21 cellular contexts compared by ENCODE assay signal in the genomic region with DNA sequence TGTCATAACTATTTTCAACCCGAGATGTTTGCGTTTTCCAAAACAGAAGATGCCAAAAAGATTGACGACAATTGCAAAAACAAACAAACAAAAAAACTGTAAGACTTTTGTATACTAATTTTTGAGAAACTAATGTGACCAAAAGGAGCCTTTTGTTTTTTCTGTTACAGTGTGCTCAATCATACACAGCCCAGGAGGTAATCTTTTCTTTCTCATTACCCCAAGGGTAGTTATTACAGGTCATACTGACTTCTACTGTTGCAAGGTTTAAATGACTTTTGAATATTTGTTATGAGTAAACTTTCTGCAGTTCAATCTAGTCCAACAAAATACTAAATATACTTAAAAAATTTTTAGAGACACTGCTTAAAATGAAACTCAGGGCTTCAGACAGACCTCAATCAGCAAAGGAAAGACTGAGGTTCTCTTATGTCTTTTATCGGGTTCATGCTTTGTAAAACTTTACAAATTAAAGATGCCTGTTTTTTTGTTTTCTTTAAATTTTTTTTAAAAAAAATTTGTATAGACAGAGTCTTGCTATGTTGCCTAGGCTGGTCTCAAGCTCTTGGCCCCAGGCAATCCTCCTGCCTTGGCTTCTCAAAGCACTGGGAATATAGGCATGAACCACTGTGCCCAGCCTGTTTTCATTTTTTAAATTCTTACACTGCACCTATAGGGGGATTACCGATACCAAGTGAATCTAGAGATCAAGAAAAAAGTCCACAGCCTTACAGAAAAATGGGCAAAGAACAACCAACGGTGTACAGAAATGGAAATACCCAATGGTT. TPM values are rescaled to one million over a fixed set of nuclear protein-coding genes. Genes with fewer than 3 reads are reported as not detected.
DNase-seq lines count a peak whose midpoint lies in the region; ATAC-seq, FAIRE-seq and TF ChIP-seq lines count a peak whose summit lies in the region.
"Had no signal": no experiment of that assay in that cellular context is flagged by ENCODE, and none has a peak within 500 bp of the region (broad histone marks: within the 10 kb centered on the region; RNA-seq: fewer than 3 reads in every experiment).

No MANE protein-coding gene starts in this region.

- no peak overlapping the region for H3K4me3 Mint-ChIP-seq in CD4-positive, alpha-beta T cell
- H3K4me3 Mint-ChIP-seq: nephron had no signal

- in situ Hi-C loops in gastrocnemius medialis (cut with MboI; ENCODE audit: low sequenced_read_pairs in 4 of 4) = no loop called here

- intact Hi-C loops in CD4-positive, alpha-beta T cell (cut with DNase I, micrococcal nuclease) = loop anchor here in 1 of 2 experiments (5.0 kb wide), 1 partner anchor 67 kb away; no protein-coding TSS in a partner anchor
- intact Hi-C loops in gastrocnemius medialis (cut with DNase I; ENCODE audit: low total_unique reads) = loop anchor here (5.0 kb wide), 1 partner anchor 47 kb away; the partner anchor contains the start of gene SPOP

- no peak overlapping the region for H3K4me3 ChIP-seq in gastrocnemius medialis
- H3K4me3 ChIP-seq: body of pancreas, K562, suprapubic skin had no signal

- no peak for TF ChIP-seq POLR2A in gastrocnemius medialis (IDR thresholded peaks at IDR 0.05)

- peak; percentile 9 for FAIRE-seq in GM18507 (lab: Jason Lieb, UNC)
- FAIRE-seq in endometrium (lab: Jason Lieb, UNC) = peak; percentile 93

- no peaks in the 10 kb centered on the region for H3K9me3 ChIP-seq in CD4-positive, alpha-beta T cell (ENCODE audit: control insufficient read depth, low read length)
- H3K9me3 ChIP-seq in gastrocnemius medialis = no peaks in the 10 kb centered on the region
- H3K9me3 ChIP-seq: body of pancreas, suprapubic skin had no signal

- no peaks in the 10 kb centered on the region for H3K27me3 Mint-ChIP-seq in CD4-positive, alpha-beta T cell

- DNase-seq in CD4-positive, alpha-beta T cell = no peak
- DNase-seq in GM18507 (ENCODE audit: extremely low spot score, insufficient read length, low read depth) = no peak
- no peak for DNase-seq in gastrocnemius medialis
- no peak for DNase-seq in NCI-H2171 treated with DMSO at 0.1 percent for 48 hours (lab: John Stamatoyannopoulos, UW)
- DNase-seq in NCI-H1930 (lab: John Stamatoyannopoulos, UW) = no peak
- DNase-seq: activated CD4-positive, alpha-beta T cell treated with anti-CD3 and anti-CD28 coated beads for 4 hours; activated naive CD4-positive, alpha-beta T cell treated with anti-CD3 and anti-CD28 coated beads, Interleukin-2, amount 50 U/mL, for 16 hours; body of pancreas; COR-L47; cortex of kidney; foreskin fibroblast; NCI-H1694 treated with DMSO at 0.1 percent for 48 hours; NCI-H446; posterior cingulate gyrus; RPMI8226; stimulated activated CD4-positive, alpha-beta T cell treated with anti-CD3 and anti-CD28 coated beads, Interleukin-4, amount 100 ng/mL, for 24 hours had no signal

- H3K36me3 ChIP-seq in gastrocnemius medialis = no peaks in the 10 kb centered on the region
- H3K36me3 ChIP-seq: suprapubic skin had no signal

- H3K27me3 ChIP-seq in CD4-positive, alpha-beta T cell (ENCODE audit: control insufficient read depth, insufficient read depth, low read length) = no peaks in the 10 kb centered on the region
- no peaks in the 10 kb centered on the region for H3K27me3 ChIP-seq in gastrocnemius medialis
- H3K27me3 ChIP-seq: body of pancreas, suprapubic skin had no signal

- POLR2A ChIA-PET in CD4-positive, alpha-beta T cell (lab: Charles Lee) = no interaction called here

- H3K27ac ChIP-seq in CD4-positive, alpha-beta T cell (ENCODE audit: low read depth, low read length) = no peak overlapping the region
- H3K27ac ChIP-seq in gastrocnemius medialis = peak overlapping the region; percentile 84 to 85 (median 84)
- H3K27ac ChIP-seq: suprapubic skin had no signal

- no peaks in the 10 kb centered on the region for H3K9me3 Mint-ChIP-seq in CD4-positive, alpha-beta T cell
- H3K9me3 Mint-ChIP-seq: nephron had no signal

- H3K4me1 ChIP-seq in gastrocnemius medialis = peaks cover 86 to 88% of the 10 kb centered on the region in 2 donors

- peak overlapping the region; percentile 19 for H3K27ac Mint-ChIP-seq in CD4-positive, alpha-beta T cell
- H3K27ac Mint-ChIP-seq: nephron had no signal

- no peak for ATAC-seq in CD4-positive, alpha-beta T cell (ENCODE audit: poor library complexity)
- ATAC-seq in gastrocnemius medialis = no peak
- ATAC-seq in HG03095 (IDR thresholded peaks at IDR 0.05; ENCODE audit: unreplicated experiment) = no peak
- ATAC-seq: body of pancreas, K562 had no signal

- CTCF ChIA-PET in CD4-positive, alpha-beta T cell (lab: Charles Lee) = interaction anchor here (1.1 kb wide), 1 partner anchor 66 kb away, joined by 3 read pairs; no protein-coding TSS in a partner anchor

- H3K4me1 Mint-ChIP-seq in CD4-positive, alpha-beta T cell (ENCODE audit: low read depth) = peaks cover 70% of the 10 kb centered on the region

- no peak for TF ChIP-seq CTCF in CD4-positive, alpha-beta T cell (IDR thresholded peaks at IDR 0.05)
- TF ChIP-seq CTCF in gastrocnemius medialis (IDR thresholded peaks at IDR 0.05 in 4 of 5, conservative IDR thresholded peaks at IDR 0.05 in 1 of 5) = no peak

- peaks cover 48% of the 10 kb centered on the region for H3K36me3 Mint-ChIP-seq in CD4-positive, alpha-beta T cell (ENCODE audit: low read depth)

RNA-seq across cellular contexts. Expression of gene SPOP, which starts 47.6 kb away (rescaled TPM):
- total RNA-seq in CD4-positive, alpha-beta T cell = 10 to 100 TPM; 38.7 to 41.5 TPM
- total RNA-seq in gastrocnemius medialis = 10 to 100 TPM; 27.5 to 57.5 (median 53.5) TPM

RNA-seq across cellular contexts. Expression of gene NXPH3, which starts 54.6 kb away (rescaled TPM):
- total RNA-seq in CD4-positive, alpha-beta T cell = not detected
- 1 to 10 TPM; 1.3 to 3.0 (median 1.7) TPM for total RNA-seq in gastrocnemius medialis
